29 cellular contexts compared by ENCODE assay signal in genomic region chr11:1741741-1742140, GRCh38. TPM values are rescaled to one million over a fixed set of nuclear protein-coding genes. Genes with fewer than 3 reads are reported as not detected.
"Had no signal": no experiment of that assay in that cellular context is flagged by ENCODE, and none has a peak within 500 bp of the region (broad histone marks: within the 10 kb centered on the region; RNA-seq: fewer than 3 reads in every experiment).

No MANE protein-coding gene starts in this region.

- H3K9me3 ChIP-seq: colonic mucosa had no signal

- H3K27me3 ChIP-seq: ascending aorta, colonic mucosa had no signal

- H3K36me3 ChIP-seq: breast epithelium, cardiac muscle cell, colonic mucosa, esophagus squamous epithelium, gastroesophageal sphincter, heart right ventricle, WERI-Rb-1 had no signal

- H3K27ac ChIP-seq: ascending aorta, breast epithelium, cardiac muscle cell, colonic mucosa, epithelial cell of prostate, esophagus squamous epithelium, gastroesophageal sphincter, heart right ventricle, WERI-Rb-1 had no signal

- H3K4me3 ChIP-seq: ascending aorta, breast epithelium, cardiac muscle cell, colonic mucosa, esophagus squamous epithelium, gastroesophageal sphincter, heart right ventricle had no signal

- DNase-seq: activated CD4-positive, alpha-beta memory T cell treated with anti-CD3 and anti-CD28 coated beads for 36 hours; activated CD4-positive, alpha-beta T cell treated with anti-CD3 and anti-CD28 coated beads, Interleukin-2, amount 10 ng/mL, durations not matched to agents 24 days and 14 days; activated CD8-positive, alpha-beta T cell treated with anti-CD3 and anti-CD28 coated beads, Interleukin-2, amount 10 ng/mL, durations not matched to agents 7 days and 5 days; activated gamma-delta T cell; activated naive CD4-positive, alpha-beta T cell treated with anti-CD3 and anti-CD28 coated beads, Interleukin-2, amount 10 ng/mL, durations not matched to agents 7 days and 5 days; activated naive CD8-positive, alpha-beta T cell treated with anti-CD3 and anti-CD28 coated beads, Interleukin-2, amount 10 ng/mL, durations not matched to agents 7 days and 5 days; activated T-cell treated with anti-CD3 and anti-CD28 coated beads, Interleukin-2, amount 50 U/mL, for 4 hours; central memory CD4-positive, alpha-beta T cell; cerebellar nuclear complex; colonic mucosa; effector CD8-positive, alpha-beta T cell; esophagus squamous epithelium; foreskin melanocyte; heart right ventricle; T1000; WERI-Rb-1 had no signal

- H3K4me1 ChIP-seq: ascending aorta, breast epithelium, colonic mucosa had no signal

RNA-seq across cellular contexts. Expression of gene IFITM10, which starts 8.7 kb away (rescaled TPM):
- total RNA-seq: activated B cell treated with CpG ODN at 0.5 μM for 24 hours, glomerular endothelial cell had no signal

RNA-seq across cellular contexts. Expression of gene KRTAP5-6, which starts 44.7 kb away (rescaled TPM):
- total RNA-seq: activated B cell treated with CpG ODN at 0.5 μM for 24 hours; activated CD4-positive, alpha-beta memory T cell treated with anti-CD3 and anti-CD28 coated beads for 36 hours; activated CD4-positive, alpha-beta T cell treated with anti-CD3 and anti-CD28 coated beads, Interleukin-2, amount 10 ng/mL, durations not matched to agents 24 days and 14 days; activated CD8-positive, alpha-beta T cell treated with anti-CD3 and anti-CD28 coated beads, Interleukin-2, amount 10 ng/mL, durations not matched to agents 7 days and 5 days; activated naive CD4-positive, alpha-beta T cell treated with anti-CD3 and anti-CD28 coated beads, Interleukin-2, amount 50 U/mL, for 72 hours; activated naive CD8-positive, alpha-beta T cell treated with anti-CD3 and anti-CD28 coated beads, Interleukin-2, amount 10 ng/mL, durations not matched to agents 7 days and 5 days; activated T-cell treated with anti-CD3 and anti-CD28 coated beads, Interleukin-2, amount 50 U/mL, for 4 hours; activated T-helper 17 cell treated with anti-CD3 and anti-CD28 coated beads, Interleukin-2, amount 50 U/mL, for 72 hours; ascending aorta; breast epithelium; cardiac muscle cell; colonic mucosa; endothelial cell of umbilical vein; esophagus squamous epithelium; fibroblast of lung; fibroblast of villous mesenchyme; gastroesophageal sphincter; glomerular endothelial cell; heart right ventricle; T-cell had no signal
